Comparison of ENCODE assay signal across 10 cellular contexts in the genomic region with DNA sequence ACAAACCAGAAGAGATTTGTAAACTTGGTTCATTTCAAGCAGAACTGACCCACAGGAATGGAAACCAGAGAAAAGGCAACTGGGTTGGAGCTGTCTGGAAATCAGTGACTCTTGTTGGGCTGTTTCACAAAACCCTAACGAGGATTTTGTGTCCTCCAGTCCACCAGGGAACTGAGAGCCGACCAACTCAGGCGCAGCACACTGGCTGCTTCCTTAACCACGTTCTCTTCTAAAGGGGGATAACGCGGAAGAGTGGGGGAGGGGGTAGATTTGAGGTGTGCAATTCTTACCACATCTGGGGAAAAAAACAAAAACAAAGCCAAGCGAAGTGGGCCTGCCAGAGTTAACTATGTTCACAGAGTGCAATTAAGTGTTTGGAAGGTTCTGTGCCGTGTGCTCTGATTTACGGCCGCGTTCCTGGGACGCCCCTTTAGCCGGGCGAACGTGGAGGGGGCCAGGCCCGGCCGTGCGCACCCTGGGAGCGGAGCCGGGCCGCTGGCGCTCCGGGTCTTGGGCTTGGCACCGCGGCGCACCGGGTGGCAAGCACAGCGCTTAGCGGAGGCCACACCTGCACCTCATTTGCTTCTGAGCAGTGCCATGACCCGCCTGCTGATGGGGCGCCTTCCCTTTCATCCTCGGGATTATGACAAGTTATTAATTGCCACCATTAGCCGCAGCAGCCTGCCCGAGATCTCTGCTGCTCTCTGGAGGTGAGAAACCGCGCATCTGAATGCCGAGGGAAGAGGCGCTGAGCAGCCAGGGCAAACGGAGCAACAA.
A peak's percentile ranks its signal among the peaks of the same experiment; 100 is the strongest.
DNase-seq lines count a peak whose midpoint lies in the region; ATAC-seq and TF ChIP-seq lines count a peak whose summit lies in the region.
"Had no signal": no experiment of that assay in that cellular context is flagged by ENCODE, and none has a peak within 500 bp of the region (broad histone marks: within the 10 kb centered on the region; RNA-seq: fewer than 3 reads in every experiment).

No MANE protein-coding gene starts in this region.

- peak overlapping the region; percentile 81 for H3K4me2 ChIP-seq in mesenchymal stem cell (ENCODE audit: low read length, poor library complexity, severe bottlenecking)

- no peak overlapping the region for H2BK12ac ChIP-seq in mesenchymal stem cell (ENCODE audit: low read length in 2 of 2)

- H3K36me3 ChIP-seq in HUES6 (ENCODE audit: control insufficient read depth, insufficient read depth, low read length) (no peaks in the 10 kb centered on the region), mesenchymal stem cell (ENCODE audit: control insufficient read depth in 1 of 2, insufficient read depth in 2 of 2, low read depth in 1 of 2, low read length in 2 of 2) (no peaks in the 10 kb centered on the region)
- H3K36me3 ChIP-seq: lower lobe of right lung, MG63 had no signal

- H3K79me1 ChIP-seq in mesenchymal stem cell (replicated peaks; ENCODE audit: low read length, poor library complexity, severe bottlenecking), result no peaks in the 10 kb centered on the region

- peak overlapping the region; percentile 40 for H2BK15ac ChIP-seq in mesenchymal stem cell (ENCODE audit: low read depth, poor library complexity, severe bottlenecking)

- H4K8ac ChIP-seq in mesenchymal stem cell (ENCODE audit: low read length), result no peak overlapping the region

- peak overlapping the region; percentile 78 for H3K4me3 Mint-ChIP-seq in endothelial cell (ENCODE audit: unreplicated experiment)
- peak overlapping the region in 1 of 10 donors; percentile 8 for H3K4me3 Mint-ChIP-seq in naive thymus-derived CD8-positive, alpha-beta T cell

- H3K9me3 Mint-ChIP-seq in endothelial cell (ENCODE audit: unreplicated experiment), result no peaks in the 10 kb centered on the region
- H3K9me3 Mint-ChIP-seq in naive thymus-derived CD8-positive, alpha-beta T cell, result peaks cover 0 to 22% (median 10%) of the 10 kb centered on the region in 9 donors

- H3K27me3 ChIP-seq in HUES6 (ENCODE audit: control insufficient read depth, insufficient read depth, low read length) (peaks cover 29% of the 10 kb centered on the region), mesenchymal stem cell (ENCODE audit: control insufficient read depth in 1 of 2, insufficient read depth in 1 of 2, low read length in 2 of 2) (peaks cover 0 to 59% of the 10 kb centered on the region in 2 experiments)

- H2BK120ac ChIP-seq in mesenchymal stem cell (ENCODE audit: low read depth, low read length), result no peak overlapping the region

- no peak overlapping the region for H3K9ac ChIP-seq in HUES6 (ENCODE audit: low read length)
- H3K9ac ChIP-seq in mesenchymal stem cell (ENCODE audit: low read length), result no peak overlapping the region

- H3K4me3 ChIP-seq in AG10803 (ENCODE audit: low read length), result no peak overlapping the region
- peak overlapping the region; percentile 45 for H3K4me3 ChIP-seq in HUES6 (ENCODE audit: low read depth, low read length)
- H3K4me3 ChIP-seq in mesenchymal stem cell (ENCODE audit: insufficient read depth in 1 of 2, low read depth in 1 of 2, low read length in 2 of 2), result peak overlapping the region; percentile 57 to 58
- H3K4me3 ChIP-seq: lower lobe of right lung, MG63 had no signal

- H3K4me1 Mint-ChIP-seq in endothelial cell (ENCODE audit: unreplicated experiment), result peaks cover 2% of the 10 kb centered on the region
- H3K4me1 Mint-ChIP-seq in naive thymus-derived CD8-positive, alpha-beta T cell, result no peaks in the 10 kb centered on the region

- H2AK5ac ChIP-seq in mesenchymal stem cell (ENCODE audit: low read length, severe bottlenecking), result no peak overlapping the region

- DNase-seq in AG10803 (ENCODE audit: low read depth) (no peak), endothelial cell (ENCODE audit: low spot score) (peak; percentile 36), mesenchymal stem cell (no peak), NCI-H2196 (lab: John Stamatoyannopoulos, UW; ENCODE audit: unreplicated experiment) (no peak), NCI-H774 (lab: John Stamatoyannopoulos, UW) (no peak)
- no peak for DNase-seq in naive thymus-derived CD8-positive, alpha-beta T cell
- DNase-seq: lower lobe of right lung, MG63 had no signal

- POLR2A ChIA-PET in naive thymus-derived CD8-positive, alpha-beta T cell (lab: Charles Lee), result no interaction called here

- no peak overlapping the region for H3K18ac ChIP-seq in mesenchymal stem cell (ENCODE audit: low read depth in 1 of 2, low read length in 2 of 2)

- H3K27ac ChIP-seq in HUES6 (ENCODE audit: low read depth, low read length), result no peak overlapping the region
- H3K27ac ChIP-seq in mesenchymal stem cell (ENCODE audit: low read length, poor library complexity, severe bottlenecking), result no peak overlapping the region
- H3K27ac ChIP-seq: lower lobe of right lung had no signal

- 31% methylated on average over 36 of the region's 39 CpGs for WGBS in mesenchymal stem cell

- H3K4ac ChIP-seq in mesenchymal stem cell (ENCODE audit: low read depth in 1 of 2, low read length in 2 of 2), result no peak overlapping the region

- H2AFZ ChIP-seq in mesenchymal stem cell (ENCODE audit: low read depth, low read length), result no peak overlapping the region

- peaks cover under 1% of the 10 kb centered on the region for H3K27me3 Mint-ChIP-seq in endothelial cell (ENCODE audit: unreplicated experiment)
- peaks cover 30 to 64% (median 41%) of the 10 kb centered on the region in 5 donors for H3K27me3 Mint-ChIP-seq in naive thymus-derived CD8-positive, alpha-beta T cell

- no peak for ATAC-seq in HG02973 (IDR thresholded peaks at IDR 0.05; ENCODE audit: unreplicated experiment)
- no peak for ATAC-seq in naive thymus-derived CD8-positive, alpha-beta T cell
- ATAC-seq: lower lobe of right lung had no signal

- H2BK5ac ChIP-seq in mesenchymal stem cell (ENCODE audit: low read depth, low read length, poor library complexity, severe bottlenecking), result no peak overlapping the region

- no peak overlapping the region for H3K23ac ChIP-seq in mesenchymal stem cell (ENCODE audit: low read length in 2 of 2)

- no peak overlapping the region for H4K91ac ChIP-seq in mesenchymal stem cell (ENCODE audit: low read length)

- no peak overlapping the region for H3K14ac ChIP-seq in mesenchymal stem cell (ENCODE audit: low read length in 2 of 2)

- H3K4me1 ChIP-seq in HUES6 (ENCODE audit: control insufficient read depth, insufficient read depth, low read length) (no peaks in the 10 kb centered on the region; the same call in 1 of the 2 replicates), mesenchymal stem cell (ENCODE audit: control insufficient read depth, insufficient read depth, low read depth, low read length) (peaks cover 8% of the 10 kb centered on the region)
- H3K4me1 ChIP-seq: lower lobe of right lung had no signal

- H3K36me3 Mint-ChIP-seq in endothelial cell (ENCODE audit: low read depth, unreplicated experiment), result no peaks in the 10 kb centered on the region
- peaks cover 0 to 13% (median 0%) of the 10 kb centered on the region in 3 donors for H3K36me3 Mint-ChIP-seq in naive thymus-derived CD8-positive, alpha-beta T cell

- 0 out of 2 replicates have a peak, but pooled peaks cover 6% of the 10 kb centered on the region for H3K9me3 ChIP-seq in HUES6 (ENCODE audit: control insufficient read depth, insufficient read depth, low read depth, low read length)
- H3K9me3 ChIP-seq in mesenchymal stem cell (ENCODE audit: control insufficient read depth, low read length), result peaks cover 12% of the 10 kb centered on the region
- H3K9me3 ChIP-seq: MG63 had no signal

- no peak overlapping the region for H3K27ac Mint-ChIP-seq in endothelial cell (ENCODE audit: unreplicated experiment)
- peak overlapping the region in 1 of 10 donors; percentile 65 for H3K27ac Mint-ChIP-seq in naive thymus-derived CD8-positive, alpha-beta T cell

- TF ChIP-seq CTCF in AG10803 (conservative IDR thresholded peaks at IDR 0.05; ENCODE audit: low read length) (0 out of 2 replicates have a peak, but pooled peaks have one; percentile 5), endothelial cell (IDR thresholded peaks at IDR 0.05; ENCODE audit: unreplicated experiment) (no peak)
